Comparison of ENCODE assay signal across 4 cellular contexts in genomic region chr10:57465155-57465554, GRCh38.
TF ChIP-seq lines count a peak whose summit lies in the region.

No MANE protein-coding gene starts in this region.

TF ChIP-seq in HepG2, 621 proteins besides CTCF, POLR2A, EP300 and RAD21:
- no peak for TF ChIP-seq SIN3A (IDR thresholded peaks at IDR 0.05; ENCODE audit: borderline replicate concordance, low read depth, low read length)
- no peak for TF ChIP-seq ATF5 (CRISPR knock-in tag; IDR thresholded peaks at IDR 0.05; ENCODE audit: low read depth)
- peak; percentile 36; the same call in 1 of the 2 replicates for TF ChIP-seq SRF (IDR thresholded peaks at IDR 0.05; ENCODE audit: low read depth, low read length)

TF ChIP-seq in GM12891, 5 proteins besides CTCF, POLR2A, EP300 and RAD21:
- TF ChIP-seq POLR2AphosphoS5 (IDR thresholded peaks at IDR 0.05; ENCODE audit: low read depth, low read length) (no peak), PAX5 (IDR thresholded peaks at IDR 0.05; ENCODE audit: insufficient read depth, low read length, severe bottlenecking) (no peak), POU2F2 (IDR thresholded peaks at IDR 0.05; ENCODE audit: low read depth, low read length) (no peak), TAF1 (IDR thresholded peaks at IDR 0.05; ENCODE audit: low read depth, low read length) (no peak), SPI1 (IDR thresholded peaks at IDR 0.05; ENCODE audit: low read depth, low read length) (peak; percentile 38)

TF ChIP-seq in GM12878, 131 proteins besides CTCF, POLR2A, EP300 and RAD21:
- TF ChIP-seq RELB (IDR thresholded peaks at IDR 0.05; ENCODE audit: low read depth), result no peak
- TF ChIP-seq SRF (IDR thresholded peaks at IDR 0.05; ENCODE audit: low read depth in 2 of 2, low read length in 2 of 2), result peak; percentile 47 to 74; a peak in 2 of 4 replicates
- TF ChIP-seq SPI1 (IDR thresholded peaks at IDR 0.05; ENCODE audit: borderline replicate concordance, insufficient read depth, low read depth, low read length), result peak; percentile 15; the same call in 1 of the 2 replicates

TF ChIP-seq in H1, 55 proteins besides CTCF, POLR2A, EP300 and RAD21:
- TF ChIP-seq SRF (IDR thresholded peaks at IDR 0.05; ENCODE audit: low read depth, low read length), result peak; percentile 81
- TF ChIP-seq CBX5 (IDR thresholded peaks at IDR 0.05; ENCODE audit: low read depth, low read length), result no peak
